ENCODE assay signal across 8 cellular contexts in the genomic region with DNA sequence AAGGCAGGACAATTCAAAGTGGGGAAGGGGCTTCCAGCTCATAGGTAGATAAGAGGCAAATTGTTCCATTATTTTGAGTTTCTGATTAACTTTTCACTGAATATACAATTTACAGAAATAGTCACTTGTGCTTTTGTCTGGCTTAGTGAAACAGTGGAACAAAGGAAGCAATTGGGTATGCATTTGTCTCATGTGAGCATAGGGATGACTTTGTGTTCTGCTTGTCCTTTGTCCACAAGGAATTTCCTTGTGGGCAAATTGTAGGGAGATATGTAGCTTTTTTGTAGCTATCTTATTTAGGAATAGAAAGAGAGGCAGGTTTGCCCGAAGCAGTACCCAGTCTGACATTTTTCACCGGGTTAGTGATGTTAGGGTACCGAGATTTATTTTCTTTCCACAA.
"Had no signal": no experiment of that assay in that cellular context is flagged by ENCODE, and none has a peak within 500 bp of the region (broad histone marks: within the 10 kb centered on the region; RNA-seq: fewer than 3 reads in every experiment).

No MANE protein-coding gene starts in this region.

- H3K27ac Mint-ChIP-seq: HFFc6, IgD-negative memory B cell had no signal

- FAIRE-seq: HepG2 had no signal

- H3K27me3 Mint-ChIP-seq: IgD-negative memory B cell had no signal

- ATAC-seq: HCT116, HepG2 had no signal

- H3K9me3 Mint-ChIP-seq: HFFc6, IgD-negative memory B cell had no signal

- H3K36me3 Mint-ChIP-seq: IgD-negative memory B cell had no signal

- DNase-seq: GM23248, GOT3, H7, HFFc6, KBM-7 had no signal

- H3K4me1 Mint-ChIP-seq: IgD-negative memory B cell had no signal

- H3K4me3 Mint-ChIP-seq: HFFc6, IgD-negative memory B cell had no signal
